9 cellular contexts compared by ENCODE assay signal in the genomic region with DNA sequence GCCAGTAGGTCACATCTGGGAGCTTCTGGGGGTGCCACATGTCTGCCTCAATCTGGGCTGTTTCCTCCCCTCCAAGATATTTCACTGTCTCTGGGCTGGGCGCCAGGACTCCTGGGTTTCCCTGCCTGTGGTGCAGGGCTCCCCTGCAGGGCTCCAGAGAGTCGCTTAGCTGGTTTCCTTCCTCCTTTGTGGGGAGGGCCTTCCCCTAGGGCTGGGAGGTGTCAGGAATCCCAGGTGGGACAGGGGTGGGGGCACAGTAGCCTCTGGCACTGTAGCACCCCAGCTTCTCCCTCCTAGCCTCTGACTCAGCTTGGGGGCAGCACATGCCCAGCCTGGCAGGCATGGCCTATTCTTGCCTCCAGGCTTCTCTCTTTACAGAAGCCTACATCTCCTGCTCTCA. TPM values are rescaled to one million over a fixed set of nuclear protein-coding genes. Genes with fewer than 3 reads are reported as not detected.
DNase-seq lines count a peak whose midpoint lies in the region; ATAC-seq and TF ChIP-seq lines count a peak whose summit lies in the region.
"Had no signal": no experiment of that assay in that cellular context is flagged by ENCODE, and none has a peak within 500 bp of the region (broad histone marks: within the 10 kb centered on the region; RNA-seq: fewer than 3 reads in every experiment).

No MANE protein-coding gene starts in this region.

- H3K27ac Mint-ChIP-seq in T-helper 1 cell treated with Interleukin-12 subunit alpha and Interleukin-12 subunit beta and Interleukin-4 antibody, amounts not matched to agents 30 μg/mL and 1 μg/mL, for 36 hours = peak overlapping the region; percentile 29
- peak overlapping the region; percentile 88 for H3K27ac Mint-ChIP-seq in activated T-helper 17 cell treated with anti-CD3 and anti-CD28 coated beads, Interleukin-2, amount 50 U/mL, for 72 hours
- no peak overlapping the region for H3K27ac Mint-ChIP-seq in progenitor cell of endocrine pancreas

- H3K36me3 ChIP-seq in upper lobe of right lung = no peaks in the 10 kb centered on the region

- intact Hi-C loops in upper lobe of right lung (cut with DNase I) = no loop called here

- H3K9me3 ChIP-seq in upper lobe of right lung = no peaks in the 10 kb centered on the region

- H3K4me1 Mint-ChIP-seq in T-helper 1 cell treated with Interleukin-12 subunit alpha and Interleukin-12 subunit beta and Interleukin-4 antibody, amounts not matched to agents 30 μg/mL and 1 μg/mL, for 36 hours (ENCODE audit: low read depth) = peaks cover 50% of the 10 kb centered on the region
- peaks cover 50% of the 10 kb centered on the region for H3K4me1 Mint-ChIP-seq in activated T-helper 17 cell treated with anti-CD3 and anti-CD28 coated beads, Interleukin-2, amount 50 U/mL, for 72 hours
- peaks cover 56% of the 10 kb centered on the region for H3K4me1 Mint-ChIP-seq in progenitor cell of endocrine pancreas (ENCODE audit: low read depth)

- H3K27me3 Mint-ChIP-seq in T-helper 1 cell treated with Interleukin-12 subunit alpha and Interleukin-12 subunit beta and Interleukin-4 antibody, amounts not matched to agents 30 μg/mL and 1 μg/mL, for 36 hours (ENCODE audit: low read depth) = no peaks in the 10 kb centered on the region
- no peaks in the 10 kb centered on the region for H3K27me3 Mint-ChIP-seq in activated T-helper 17 cell treated with anti-CD3 and anti-CD28 coated beads, Interleukin-2, amount 50 U/mL, for 72 hours
- no peaks in the 10 kb centered on the region for H3K27me3 Mint-ChIP-seq in progenitor cell of endocrine pancreas
- H3K27me3 Mint-ChIP-seq: activated CD4-positive, alpha-beta T cell treated with anti-CD3 and anti-CD28 coated beads, Interleukin-2, amount 10 ng/mL, durations not matched to agents 7 days and 5 days had no signal

- H3K4me3 Mint-ChIP-seq in T-helper 1 cell treated with Interleukin-12 subunit alpha and Interleukin-12 subunit beta and Interleukin-4 antibody, amounts not matched to agents 30 μg/mL and 1 μg/mL, for 36 hours = no peak overlapping the region
- peak overlapping the region; percentile 67 for H3K4me3 Mint-ChIP-seq in activated T-helper 17 cell treated with anti-CD3 and anti-CD28 coated beads, Interleukin-2, amount 50 U/mL, for 72 hours
- no peak overlapping the region for H3K4me3 Mint-ChIP-seq in progenitor cell of endocrine pancreas (ENCODE audit: low read depth)
- H3K4me3 Mint-ChIP-seq: activated CD4-positive, alpha-beta T cell treated with anti-CD3 and anti-CD28 coated beads, Interleukin-2, amount 10 ng/mL, durations not matched to agents 7 days and 5 days had no signal

- H3K9me3 Mint-ChIP-seq in T-helper 1 cell treated with Interleukin-12 subunit alpha and Interleukin-12 subunit beta and Interleukin-4 antibody, amounts not matched to agents 30 μg/mL and 1 μg/mL, for 36 hours = no peaks in the 10 kb centered on the region
- no peaks in the 10 kb centered on the region for H3K9me3 Mint-ChIP-seq in activated T-helper 17 cell treated with anti-CD3 and anti-CD28 coated beads, Interleukin-2, amount 50 U/mL, for 72 hours
- H3K9me3 Mint-ChIP-seq in progenitor cell of endocrine pancreas (ENCODE audit: low read depth) = no peaks in the 10 kb centered on the region
- H3K9me3 Mint-ChIP-seq: activated CD4-positive, alpha-beta T cell treated with anti-CD3 and anti-CD28 coated beads, Interleukin-2, amount 10 ng/mL, durations not matched to agents 7 days and 5 days had no signal

- peaks cover 96% of the 10 kb centered on the region for H3K4me1 ChIP-seq in upper lobe of right lung

- TF ChIP-seq CTCF in upper lobe of right lung (IDR thresholded peaks at IDR 0.05) (no peak), progenitor cell of endocrine pancreas (IDR thresholded peaks at IDR 0.05; ENCODE audit: unreplicated experiment) (no peak)

- no peaks in the 10 kb centered on the region for H3K27me3 ChIP-seq in layer of hippocampus (ENCODE audit: control insufficient read depth, insufficient read depth, low read length)
- no peaks in the 10 kb centered on the region for H3K27me3 ChIP-seq in upper lobe of right lung

- H3K27ac ChIP-seq in layer of hippocampus (ENCODE audit: low read depth, low read length) = peak overlapping the region; percentile 16
- peak overlapping the region; percentile 63 for H3K27ac ChIP-seq in upper lobe of right lung

- DNase-seq in T-helper 1 cell (no peak), upper lobe of right lung (peak; percentile 82), dedifferentiated amniotic fluid mesenchymal stem cell (ENCODE audit: extremely low spot score) (no peak), progenitor cell of endocrine pancreas (ENCODE audit: low spot score, unreplicated experiment) (no peak)
- DNase-seq: activated CD4-positive, alpha-beta T cell treated with anti-CD3 and anti-CD28 coated beads, Interleukin-2, amount 10 ng/mL, durations not matched to agents 7 days and 5 days had no signal

- no peak for ATAC-seq in activated T-helper 17 cell treated with anti-CD3 and anti-CD28 coated beads, Interleukin-2, amount 50 U/mL, for 72 hours (replicated peaks)
- ATAC-seq in upper lobe of right lung (peak; percentile 14), HG02759 (IDR thresholded peaks at IDR 0.05; ENCODE audit: unreplicated experiment) (no peak)

- H3K36me3 Mint-ChIP-seq in T-helper 1 cell treated with Interleukin-12 subunit alpha and Interleukin-12 subunit beta and Interleukin-4 antibody, amounts not matched to agents 30 μg/mL and 1 μg/mL, for 36 hours (ENCODE audit: low read depth) = no peaks in the 10 kb centered on the region
- H3K36me3 Mint-ChIP-seq in activated T-helper 17 cell treated with anti-CD3 and anti-CD28 coated beads, Interleukin-2, amount 50 U/mL, for 72 hours (ENCODE audit: low read depth) = no peaks in the 10 kb centered on the region
- H3K36me3 Mint-ChIP-seq in progenitor cell of endocrine pancreas (ENCODE audit: insufficient read depth) = no peaks in the 10 kb centered on the region

- no peak overlapping the region for H3K4me3 ChIP-seq in upper lobe of right lung

RNA-seq across cellular contexts. Expression of a gene that starts 2.6 kb away (rescaled TPM):
- 10 to 100 TPM; 43.7 to 61.9 TPM for total RNA-seq in activated T-helper 17 cell treated with anti-CD3 and anti-CD28 coated beads, Interleukin-2, amount 50 U/mL, for 72 hours
- 69.7 TPM for total RNA-seq in upper lobe of right lung
- total RNA-seq in progenitor cell of endocrine pancreas = 50.8 and 51.3 TPM in 2 replicates

RNA-seq across cellular contexts. Expression of a gene that starts 23.9 kb away (rescaled TPM):
- total RNA-seq in activated T-helper 17 cell treated with anti-CD3 and anti-CD28 coated beads, Interleukin-2, amount 50 U/mL, for 72 hours = 100 to 1,000 TPM in 1 of 2 donors, 10 to 100 TPM in 1; 60.9 to 101 TPM
- total RNA-seq in upper lobe of right lung = 1.4 TPM
- total RNA-seq in progenitor cell of endocrine pancreas = 35.7 and 38.5 TPM in 2 replicates

RNA-seq across cellular contexts. Expression of a gene that starts 53.0 kb away (rescaled TPM):
- total RNA-seq in activated T-helper 17 cell treated with anti-CD3 and anti-CD28 coated beads, Interleukin-2, amount 50 U/mL, for 72 hours = not detected
- total RNA-seq in upper lobe of right lung (2.8 TPM), progenitor cell of endocrine pancreas (not detected in 2 replicates)

Comparison
In these comparisons a context has a peak if more than half of its experiments do, and no peak if none do; other contexts are left out.
1. RNA of a gene that starts 23.9 kb away (total RNA-seq): 60.9 to 101 TPM in activated T-helper 17 cell treated with anti-CD3 and anti-CD28 coated beads, Interleukin-2, amount 50 U/mL, for 72 hours and 35.7 to 38.5 TPM in progenitor cell of endocrine pancreas; 1.4 TPM in upper lobe of right lung (single experiment); every median in the first group is over 10 times any median in the second.